21 cellular contexts compared by ENCODE assay signal in genomic region chr12:106601031-106601430, GRCh38. TPM values are rescaled to one million over a fixed set of nuclear protein-coding genes. Genes with fewer than 3 reads are reported as not detected.
DNase-seq lines count a peak whose midpoint lies in the region; ATAC-seq, FAIRE-seq and TF ChIP-seq lines count a peak whose summit lies in the region.
"Had no signal": no experiment of that assay in that cellular context is flagged by ENCODE, and none has a peak within 500 bp of the region (broad histone marks: within the 10 kb centered on the region; RNA-seq: fewer than 3 reads in every experiment).

No MANE protein-coding gene starts in this region.

- DNase-seq in ELF-1 (ENCODE audit: low read depth, low spot score) (peak; percentile 90), K562 (ENCODE audit: extremely low read depth in 1 of 4, low spot score in 3 of 4) (peak; percentile 36 to 44 (median 43)), nephron progenitor cell (peak; percentile 32)
- no peak for DNase-seq in stimulated activated naive CD4-positive, alpha-beta T cell (lab: John Stamatoyannopoulos, UW)
- DNase-seq: activated CD8-positive, alpha-beta memory T cell treated with anti-CD3 and anti-CD28 coated beads, Interleukin-2, amount 10 ng/mL, durations not matched to agents 7 days and 5 days; activated naive CD8-positive, alpha-beta T cell treated with anti-CD3 and anti-CD28 coated beads, Interleukin-2, amount 50 U/mL, for 24 hours; DMS153; esophagus squamous epithelium; HFFc6; natural killer cell; NCI-H1048; NCI-H2171 treated with DMSO at 0.1 percent for 48 hours; SIG-M5 had no signal

- H3K4me3 ChIP-seq in K562, result no peak overlapping the region
- H3K4me3 ChIP-seq: esophagus squamous epithelium, thoracic aorta had no signal

- no peak for TF ChIP-seq POLR2A in K562 (conservative IDR thresholded peaks at IDR 0.05)

- H3K27me3 Mint-ChIP-seq in nephron progenitor cell (ENCODE audit: low read depth, poor library complexity), result peaks cover 25% of the 10 kb centered on the region

- no peak overlapping the region for H3K4me2 ChIP-seq in K562 (ENCODE audit: insufficient read depth, low read length)

- CTCF ChIA-PET in K562 (lab: Yijun Ruan, JAX; ENCODE audit: low intra/inter-chr PET ratio), result no interaction called here

- peak; percentile 35; the same call in 1 of the 2 replicates for TF ChIP-seq RAD21 in Ishikawa (IDR thresholded peaks at IDR 0.05; ENCODE audit: low read depth)
- TF ChIP-seq RAD21 in K562 (CRISPR knock-in tag; conservative IDR thresholded peaks at IDR 0.05 in 1 of 2, IDR thresholded peaks at IDR 0.05 in 1 of 2), result peak in 1 of 2 experiments; percentile 20; a peak in 1 of 4 replicates

- peaks cover 0 to 26% of the 10 kb centered on the region in 2 experiments; a peak in 2 of 5 replicates for H3K27me3 ChIP-seq in K562 (ENCODE audit: control insufficient read depth in 2 of 2, insufficient read depth in 2 of 2, low read length in 2 of 2)

- no peaks in the 10 kb centered on the region for H3K9me3 ChIP-seq in K562 (replicated peaks; ENCODE audit: control insufficient read depth, insufficient read depth, low read depth, low read length)
- H3K9me3 ChIP-seq: esophagus squamous epithelium, thoracic aorta had no signal

- no peaks in the 10 kb centered on the region for H3K36me3 ChIP-seq in K562 (ENCODE audit: control insufficient read depth, insufficient read depth, low read length)
- H3K36me3 ChIP-seq: esophagus squamous epithelium, thoracic aorta had no signal

- H2AFZ ChIP-seq in K562 (ENCODE audit: low read depth, low read length), result no peak overlapping the region

- no peak for FAIRE-seq in K562 (lab: Jason Lieb, UNC)
- FAIRE-seq: bronchial epithelial cell had no signal

- peaks cover 0 to 5% of the 10 kb centered on the region in 2 experiments; a peak in 1 of 5 replicates for H3K4me1 ChIP-seq in K562 (replicated peaks in 1 of 2; ENCODE audit: control insufficient read depth in 2 of 2, insufficient read depth in 2 of 2, low read length in 2 of 2)
- H3K4me1 ChIP-seq: esophagus squamous epithelium had no signal

- peak; percentile 86 for ATAC-seq in K562
- no peak for ATAC-seq in HG03460 (IDR thresholded peaks at IDR 0.05; ENCODE audit: unreplicated experiment)
- no peak for ATAC-seq in HG02970 (IDR thresholded peaks at IDR 0.05; ENCODE audit: low FRiP score, unreplicated experiment)
- ATAC-seq: activated CD8-positive, alpha-beta memory T cell treated with anti-CD3 and anti-CD28 coated beads, Interleukin-2, amount 10 ng/mL, durations not matched to agents 7 days and 5 days; activated naive CD8-positive, alpha-beta T cell treated with anti-CD3 and anti-CD28 coated beads, Interleukin-2, amount 50 U/mL, for 24 hours; natural killer cell had no signal

- no peaks in the 10 kb centered on the region for H3K36me3 Mint-ChIP-seq in nephron progenitor cell (ENCODE audit: low read depth)
- H3K36me3 Mint-ChIP-seq: activated CD8-positive, alpha-beta memory T cell treated with anti-CD3 and anti-CD28 coated beads, Interleukin-2, amount 10 ng/mL, durations not matched to agents 7 days and 5 days; natural killer cell had no signal

- peaks cover 33% of the 10 kb centered on the region for H3K4me1 Mint-ChIP-seq in nephron progenitor cell
- H3K4me1 Mint-ChIP-seq: activated CD8-positive, alpha-beta memory T cell treated with anti-CD3 and anti-CD28 coated beads, Interleukin-2, amount 10 ng/mL, durations not matched to agents 7 days and 5 days; activated naive CD8-positive, alpha-beta T cell treated with anti-CD3 and anti-CD28 coated beads, Interleukin-2, amount 50 U/mL, for 24 hours; natural killer cell had no signal

- WGBS in K562 (ENCODE audit: insufficient coverage, low coverage, missing lambda C conversion rate), result 8% methylated on average over 8 of the region's 10 CpGs

- POLR2A ChIA-PET in K562 (lab: Yijun Ruan, JAX), result no interaction called here

- H4K20me1 ChIP-seq in K562 (replicated peaks; ENCODE audit: control insufficient read depth, insufficient read depth, low read length), result no peaks in the 10 kb centered on the region; the same call in 1 of the 2 replicates

- intact Hi-C loops in K562 (cut with micrococcal nuclease), result loop anchor here (10.0 kb wide), 1 partner anchor 244 kb away; no protein-coding TSS in a partner anchor

- peak overlapping the region; percentile 12 for H3K4me3 Mint-ChIP-seq in nephron progenitor cell
- H3K4me3 Mint-ChIP-seq: activated CD8-positive, alpha-beta memory T cell treated with anti-CD3 and anti-CD28 coated beads, Interleukin-2, amount 10 ng/mL, durations not matched to agents 7 days and 5 days; activated naive CD8-positive, alpha-beta T cell treated with anti-CD3 and anti-CD28 coated beads, Interleukin-2, amount 50 U/mL, for 24 hours; HFFc6; natural killer cell; T-helper 2 cell treated with Interferon-gamma antibody and Interleukin-4, amounts not matched to agents 5 μg/mL and 100 μg/mL, for 36 hours had no signal

- no TSS peak for BruUV-seq in K562 (replicated peaks; lab: Mats Ljungman, UMichigan)

- TF ChIP-seq EP300 in Ishikawa (IDR thresholded peaks at IDR 0.05; ENCODE audit: borderline replicate concordance) (no peak), K562 (IDR thresholded peaks at IDR 0.05; ENCODE audit: low read length) (no peak)

- peaks cover 3% of the 10 kb centered on the region for H3K9me3 Mint-ChIP-seq in nephron progenitor cell
- H3K9me3 Mint-ChIP-seq: activated naive CD8-positive, alpha-beta T cell treated with anti-CD3 and anti-CD28 coated beads, Interleukin-2, amount 50 U/mL, for 24 hours; activated T-helper 2 cell treated with anti-CD3 and anti-CD28 coated beads, Interferon-gamma antibody, Interleukin-2, Interleukin-4, amounts not matched to agents 10 μg/mL and 5 μg/mL and 100 μg/mL, durations not matched to agents 14 hours and 24 hours and 36 hours; HFFc6; natural killer cell; T-helper 2 cell treated with Interferon-gamma antibody and Interleukin-4, amounts not matched to agents 5 μg/mL and 100 μg/mL, for 36 hours had no signal

- H3K27ac Mint-ChIP-seq in nephron progenitor cell, result no peak overlapping the region
- H3K27ac Mint-ChIP-seq: activated CD8-positive, alpha-beta memory T cell treated with anti-CD3 and anti-CD28 coated beads, Interleukin-2, amount 10 ng/mL, durations not matched to agents 7 days and 5 days; activated naive CD8-positive, alpha-beta T cell treated with anti-CD3 and anti-CD28 coated beads, Interleukin-2, amount 50 U/mL, for 24 hours; activated T-helper 2 cell treated with anti-CD3 and anti-CD28 coated beads, Interferon-gamma antibody, Interleukin-2, Interleukin-4, amounts not matched to agents 10 μg/mL and 5 μg/mL and 100 μg/mL, durations not matched to agents 14 hours and 24 hours and 36 hours; HFFc6; natural killer cell; T-helper 2 cell treated with Interferon-gamma antibody and Interleukin-4, amounts not matched to agents 5 μg/mL and 100 μg/mL, for 36 hours had no signal

- H3K79me2 ChIP-seq in K562 (ENCODE audit: control insufficient read depth, insufficient read depth, low read length), result no peaks in the 10 kb centered on the region

- peak overlapping the region in 1 of 2 experiments; percentile 65; a peak in 2 of 4 replicates for H3K9ac ChIP-seq in K562 (ENCODE audit: insufficient read depth in 1 of 2, low read depth in 2 of 2, low read length in 2 of 2)

- no peak overlapping the region for H3K27ac ChIP-seq in K562 (ENCODE audit: extremely low read depth, low read depth, low read length)
- H3K27ac ChIP-seq: esophagus squamous epithelium, thoracic aorta had no signal

- in situ Hi-C loops in K562 (cut with MboI), result no loop called here

- TF ChIP-seq CTCF in K562 (IDR thresholded peaks at IDR 0.05 in 2 of 3, conservative IDR thresholded peaks at IDR 0.05 in 1 of 3; ENCODE audit: insufficient read depth in 2 of 3, low read depth in 1 of 3, low read length in 3 of 3) (0 out of 6 replicates have a peak, but pooled peaks of 1 of the 3 experiments have one; percentile 3), nephron progenitor cell (IDR thresholded peaks at IDR 0.05) (no peak)

- no peaks in the 10 kb centered on the region for H3K9me1 ChIP-seq in K562 (ENCODE audit: control insufficient read depth, insufficient read depth, low read length)

TF ChIP-seq in Ishikawa, 13 proteins besides CTCF, POLR2A, EP300 and RAD21:
- TF ChIP-seq NFIC (IDR thresholded peaks at IDR 0.05), result no peak

TF ChIP-seq in K562, 482 proteins besides CTCF, POLR2A, EP300 and RAD21:
- peak in 1 of 2 experiments; percentile 43; a peak in 1 of 4 replicates for TF ChIP-seq CSDE1 (IDR thresholded peaks at IDR 0.05)
- peak; percentile 95 for TF ChIP-seq RFX1 (IDR thresholded peaks at IDR 0.05)
- TF ChIP-seq CXXC5 (CRISPR knock-in tag; IDR thresholded peaks at IDR 0.05), result no peak

RNA-seq across cellular contexts. Expression of gene RFX4, which starts 18.2 kb away (rescaled TPM):
- not detected in 2 replicates for total RNA-seq in K562 (2011; cell fraction: chromatin; rRNA removed; ENCODE audit: low replicate concordance)
- total RNA-seq in K562 (2011; cell fraction: nucleolus; rRNA removed), result not detected in 2 replicates
- total RNA-seq in K562 (2011; cell fraction: nucleoplasm; rRNA removed), result not detected in 2 replicates
- not detected in 2 replicates for total RNA-seq in K562 (2014; rRNA removed)
- total RNA-seq in K562 (2014; rRNA removed; fragmentation: Illumina TruSeq; extraction: Trizol), result not detected in 2 replicates
- not detected in 2 replicates for total RNA-seq in K562 (2015; rRNA removed; fragmentation: Illumina TruSeq; extraction: Trizol)
- not detected in 2 replicates for total RNA-seq in K562 (2021)
- not detected in 2 replicates for polyA plus RNA-seq in K562 (2011; rRNA removed)
- polyA plus RNA-seq in K562 (2011; cell fraction: cytosol; rRNA removed), result not detected in 2 replicates
- not detected in 2 replicates for polyA plus RNA-seq in K562 (2011; cell fraction: nucleus; rRNA removed)
- not detected in 2 replicates for polyA plus RNA-seq in K562 (2012)
- not detected in 2 replicates for polyA plus RNA-seq in K562 (2014; fragmentation: Illumina TruSeq; extraction: Trizol)
- polyA plus RNA-seq in K562 (2014; fragmentation: Nextera tagmentation; extraction: Ambion mirVana), result not detected
- not detected in 2 replicates for polyA plus RNA-seq in K562 (2014; rRNA removed)
- polyA minus RNA-seq in K562 (2011; rRNA and poly(A)+ RNA removed), result not detected in 2 replicates
- not detected in 2 replicates for polyA minus RNA-seq in K562 (2011; cell fraction: cytosol; rRNA and poly(A)+ RNA removed)
- polyA minus RNA-seq in K562 (2011; cell fraction: nucleus; rRNA and poly(A)+ RNA removed), result not detected in 2 replicates
- total RNA-seq: activated CD8-positive, alpha-beta memory T cell treated with anti-CD3 and anti-CD28 coated beads, Interleukin-2, amount 10 ng/mL, durations not matched to agents 7 days and 5 days; activated T-helper 2 cell treated with anti-CD3 and anti-CD28 coated beads, Interferon-gamma antibody, Interleukin-2, Interleukin-4, amounts not matched to agents 10 μg/mL and 5 μg/mL and 100 μg/mL, durations not matched to agents 14 hours and 24 hours and 36 hours; bronchial epithelial cell; esophagus squamous epithelium; HFFc6; natural killer cell; pulmonary artery endothelial cell; thoracic aorta had no signal

Comparison
In these comparisons a context has a peak if more than half of its experiments do, and no peak if none do; other contexts are left out.
1. DNase-seq: peak in ELF-1 (single experiment), K562 (4 of 4) and nephron progenitor cell (single experiment); none in stimulated activated naive CD4-positive, alpha-beta T cell (0 of 6).